Comparison of ENCODE assay signal across 8 cellular contexts in the genomic region with DNA sequence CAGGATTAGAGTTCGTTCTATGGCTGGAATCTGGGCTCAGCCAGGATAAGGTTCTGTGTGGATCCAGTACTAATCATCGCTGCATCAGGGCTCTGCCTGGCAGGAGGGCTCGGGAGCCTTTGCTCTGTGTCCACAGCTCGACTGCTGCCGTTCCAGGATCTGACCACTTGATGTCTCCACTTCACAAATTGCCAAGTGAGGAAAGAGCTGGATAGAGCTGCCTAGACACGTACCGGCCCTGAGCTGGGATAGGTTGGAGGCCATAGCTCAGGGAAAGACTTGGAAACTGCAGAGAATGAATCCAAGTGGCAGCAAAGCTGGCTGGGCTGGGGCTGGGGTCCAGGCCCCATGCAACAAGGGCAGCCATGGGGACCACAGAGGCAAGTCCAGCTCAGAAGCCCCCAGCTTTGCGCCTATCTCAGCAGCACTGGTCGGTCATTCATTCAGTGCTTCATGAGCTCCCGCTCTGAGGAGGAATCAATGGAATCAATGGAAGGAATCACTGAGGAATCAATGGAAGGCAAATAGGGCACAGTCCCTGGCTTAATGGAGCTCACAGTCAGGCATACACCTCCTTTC. TPM values are rescaled to one million over a fixed set of nuclear protein-coding genes. Genes with fewer than 3 reads are reported as not detected.
DNase-seq lines count a peak whose midpoint lies in the region; TF ChIP-seq lines count a peak whose summit lies in the region.

No MANE protein-coding gene starts in this region.

- intact Hi-C loops in activated naive CD4-positive, alpha-beta T cell treated with anti-CD3 and anti-CD28 coated beads for 36 hours (cut with micrococcal nuclease) = loop anchor here (1.0 to 5.0 kb wide), 7 partner anchors 13 to 352 kb away; a partner anchor contains a TSS

- H3K9me3 Mint-ChIP-seq in activated naive CD4-positive, alpha-beta T cell treated with anti-CD3 and anti-CD28 coated beads for 36 hours = no peaks in the 10 kb centered on the region

- no peaks in the 10 kb centered on the region for H3K27me3 Mint-ChIP-seq in activated naive CD4-positive, alpha-beta T cell treated with anti-CD3 and anti-CD28 coated beads for 36 hours (ENCODE audit: low read depth)

- no peaks in the 10 kb centered on the region for H3K4me1 ChIP-seq in parathyroid adenoma

- peak overlapping the region; percentile 51 for H2AFZ ChIP-seq in parathyroid adenoma

- H3K4me2 ChIP-seq in parathyroid adenoma (ENCODE audit: low read length) = no peak overlapping the region

- H3K27me3 ChIP-seq in parathyroid adenoma (ENCODE audit: control insufficient read depth, insufficient read depth, low read length) = no peaks in the 10 kb centered on the region

- peaks cover 21% of the 10 kb centered on the region for H3K4me1 Mint-ChIP-seq in activated naive CD4-positive, alpha-beta T cell treated with anti-CD3 and anti-CD28 coated beads for 36 hours (ENCODE audit: low read depth)

- H3K4me3 ChIP-seq in HFF-Myc (replicated peaks; ENCODE audit: low read depth, low read length) = no peak overlapping the region
- H3K4me3 ChIP-seq in NB4 (ENCODE audit: low read depth, low read length) = no peak overlapping the region
- no peak overlapping the region for H3K4me3 ChIP-seq in parathyroid adenoma (ENCODE audit: low read depth, low read length)

- H3K36me3 Mint-ChIP-seq in activated naive CD4-positive, alpha-beta T cell treated with anti-CD3 and anti-CD28 coated beads for 36 hours (ENCODE audit: low read depth) = no peaks in the 10 kb centered on the region

- DNase-seq in GF-D8 (lab: John Stamatoyannopoulos, UW) (peak; percentile 45), HFF-Myc (ENCODE audit: extremely low read depth, low read depth) (peak; percentile 89), NB4 (ENCODE audit: low read depth) (peak; percentile 89), SK-MEL-5 (ENCODE audit: low read depth, low spot score) (peak; percentile 95), globus pallidus (ENCODE audit: low spot score) (peak; percentile 80), ureter (ENCODE audit: low spot score) (peak; percentile 86)
- peak; percentile 89 for DNase-seq in activated naive CD4-positive, alpha-beta T cell treated with anti-CD3 and anti-CD28 coated beads for 36 hours

- H3K4me3 Mint-ChIP-seq in activated naive CD4-positive, alpha-beta T cell treated with anti-CD3 and anti-CD28 coated beads for 36 hours = no peak overlapping the region

- H3K36me3 ChIP-seq in parathyroid adenoma (ENCODE audit: control insufficient read depth, insufficient read depth, low read length) = no peaks in the 10 kb centered on the region

- H3K27ac Mint-ChIP-seq in activated naive CD4-positive, alpha-beta T cell treated with anti-CD3 and anti-CD28 coated beads for 36 hours = peak overlapping the region; percentile 72

- no peak for TF ChIP-seq POLR2A in NB4 (IDR thresholded peaks at IDR 0.05; ENCODE audit: extremely low read depth, insufficient read length)

- no peaks in the 10 kb centered on the region for H3K79me2 ChIP-seq in parathyroid adenoma

- H3K27ac ChIP-seq in parathyroid adenoma = no peak overlapping the region

- TF ChIP-seq CTCF in HFF-Myc (IDR thresholded peaks at IDR 0.05; ENCODE audit: low read depth, low read length, missing control alignments) = peak; percentile 87
- peak; percentile 95 for TF ChIP-seq CTCF in NB4 (IDR thresholded peaks at IDR 0.05; ENCODE audit: low read depth, low read length)
- TF ChIP-seq CTCF in parathyroid adenoma (IDR thresholded peaks at IDR 0.05) = peak; percentile 80

- no peaks in the 10 kb centered on the region for H3K9me3 ChIP-seq in parathyroid adenoma (ENCODE audit: control insufficient read depth, low read length)

- in situ Hi-C loops in SK-MEL-5 (cut with HindIII; ENCODE audit: low pct_unique_long_range_greater_than_20kb, low sequenced_read_pairs) = no loop called here

- CTCF ChIA-PET in activated naive CD4-positive, alpha-beta T cell treated with anti-CD3 and anti-CD28 coated beads for 36 hours (lab: Charles Lee) = interaction anchor here (0.6 to 12.4 kb wide), 53 partner anchors 9 to 702 kb away, joined by 3 to 229 read pairs (median 6); a partner anchor contains a TSS

- H3K9ac ChIP-seq in parathyroid adenoma = no peak overlapping the region

RNA-seq across cellular contexts. Expression of a gene that starts 38.0 kb away (rescaled TPM):
- 16.1 and 20.0 TPM in 2 replicates for total RNA-seq in SK-MEL-5 (2014; rRNA removed; shearing (Covaris generic))
- 41.3 and 47.2 TPM in 2 replicates for polyA plus RNA-seq in SK-MEL-5 (2015; cell fraction: cytosol; rRNA removed)
- polyA plus RNA-seq in SK-MEL-5 (2015; cell fraction: nucleus; rRNA removed) = 31.2 and 33.4 TPM in 2 replicates
- total RNA-seq in activated naive CD4-positive, alpha-beta T cell treated with anti-CD3 and anti-CD28 coated beads for 36 hours = 10 to 100 TPM; 91.7 to 92.6 TPM
- 54.5 TPM for total RNA-seq in ureter

Comparison
In these comparisons a context has a peak if more than half of its experiments do, and no peak if none do; other contexts are left out.
1. DNase-seq: peak in every context shown above with its lines; median percentile 95 in SK-MEL-5; 89 in HFF-Myc; 89 in NB4; 89 in activated naive CD4-positive, alpha-beta T cell treated with anti-CD3 and anti-CD28 coated beads for 36 hours; 86 in ureter; 80 in globus pallidus; 45 in GF-D8.